ENCODE assay signal across 8 cellular contexts in genomic region chr21:32569261-32570230, GRCh38. TPM values are rescaled to one million over a fixed set of nuclear protein-coding genes. Genes with fewer than 3 reads are reported as not detected.
A peak's percentile ranks its signal among the peaks of the same experiment; 100 is the strongest.
DNase-seq lines count a peak whose midpoint lies in the region; ATAC-seq and TF ChIP-seq lines count a peak whose summit lies in the region.

No MANE protein-coding gene starts in this region.

- H3K27ac Mint-ChIP-seq in Caco-2 (ENCODE audit: unreplicated experiment) (no peak overlapping the region), IgD-negative memory B cell (peak overlapping the region in 2 of 3 donors; percentile 8 to 75)

- H3K4me1 Mint-ChIP-seq in Caco-2 (ENCODE audit: low read depth, unreplicated experiment) (no peaks in the 10 kb centered on the region), IgD-negative memory B cell (peaks cover 0 to 9% (median 6%) of the 10 kb centered on the region in 3 donors)
- peaks cover 18% of the 10 kb centered on the region for H3K4me1 Mint-ChIP-seq in activated T-cell treated with anti-CD3 and anti-CD28 coated beads, Interleukin-2, amount 50 U/mL, for 4 hours (ENCODE audit: low read depth)

- peak overlapping the region; percentile 85 for H3K27ac ChIP-seq in PC-3 (ENCODE audit: low read length)
- peak overlapping the region; percentile 77 to 93 (median 90) for H3K27ac ChIP-seq in esophagus squamous epithelium
- H3K27ac ChIP-seq in muscle layer of colon (ENCODE audit: low read depth, low read length) = peak overlapping the region; percentile 85

- H3K79me2 ChIP-seq in PC-3 (ENCODE audit: low read length) = no peaks in the 10 kb centered on the region

- H3K9me2 ChIP-seq in PC-3 (replicated peaks; ENCODE audit: low read length) = no peaks in the 10 kb centered on the region

- peak overlapping the region; percentile 92 for H3K4me3 Mint-ChIP-seq in Caco-2 (ENCODE audit: unreplicated experiment)
- H3K4me3 Mint-ChIP-seq in IgD-negative memory B cell = peak overlapping the region; percentile 70 to 94 (median 88)
- peak overlapping the region; percentile 88 for H3K4me3 Mint-ChIP-seq in activated T-cell treated with anti-CD3 and anti-CD28 coated beads, Interleukin-2, amount 50 U/mL, for 4 hours

- no peaks in the 10 kb centered on the region for H3F3A ChIP-seq in PC-3 (ENCODE audit: low read length, unreplicated experiment)

- POLR2A ChIA-PET in Caco-2 (lab: Charles Lee) = no interaction called here
- POLR2A ChIA-PET in PC-3 (lab: Charles Lee; ENCODE audit: unreplicated experiment) = interaction anchor here (0.5 to 1.2 kb wide), 3 partner anchors 94 to 257 kb away, joined by 4 to 11 read pairs (median 5); no protein-coding TSS in a partner anchor

- H3K4me2 ChIP-seq in PC-3 (ENCODE audit: low read length) = peak overlapping the region; percentile 95

- H3K4me3 ChIP-seq in Caco-2 (ENCODE audit: low read depth, low read length) = peak overlapping the region; percentile 51
- H3K4me3 ChIP-seq in PC-3 (ENCODE audit: low read length) = peak overlapping the region; percentile 81
- peak overlapping the region; percentile 46 to 82 (median 62) for H3K4me3 ChIP-seq in esophagus squamous epithelium
- H3K4me3 ChIP-seq in muscle layer of colon (ENCODE audit: low read depth in 1 of 2, low read length in 2 of 2) = peak overlapping the region; percentile 45 to 89

- intact Hi-C loops in Caco-2 (cut with micrococcal nuclease; ENCODE audit: unreplicated experiment) (loop anchor here (2.0 to 10.0 kb wide), 2 partner anchors 23 to 165 kb away; no protein-coding TSS in a partner anchor), PC-3 (cut with micrococcal nuclease) (loop anchor here (1.0 to 5.0 kb wide), 4 partner anchors 72 to 166 kb away; no protein-coding TSS in a partner anchor), esophagus squamous epithelium (cut with DNase I) (no loop called here)

- ATAC-seq in GM21447 (IDR thresholded peaks at IDR 0.05; ENCODE audit: unreplicated experiment) (peak; percentile 88), PC-3 (peak; percentile 94)
- peak; percentile 94 to 95 for ATAC-seq in activated T-cell treated with anti-CD3 and anti-CD28 coated beads, Interleukin-2, amount 50 U/mL, for 4 hours

- 6 to 14% methylated on average over 23 to 30 of the region's 61 CpGs for WGBS in esophagus squamous epithelium, 2 donors

- H3K36me3 ChIP-seq in Caco-2 (ENCODE audit: control insufficient read depth, insufficient read depth, low read length) = no peaks in the 10 kb centered on the region
- no peaks in the 10 kb centered on the region for H3K36me3 ChIP-seq in PC-3 (ENCODE audit: low read depth, low read length)
- no peaks in the 10 kb centered on the region for H3K36me3 ChIP-seq in esophagus squamous epithelium
- H3K36me3 ChIP-seq in muscle layer of colon (ENCODE audit: insufficient read depth, low read length) = no peaks in the 10 kb centered on the region

- peak overlapping the region; percentile 98 for H2AFZ ChIP-seq in PC-3 (ENCODE audit: low read length)

- CTCF ChIA-PET in Caco-2 (lab: Charles Lee) (interaction anchor here (0.9 to 1.1 kb wide), 4 partner anchors 17 to 166 kb away, joined by 4 to 9 read pairs (median 8); no protein-coding TSS in a partner anchor), PC-3 (lab: Charles Lee) (interaction anchor here (0.6 to 1.1 kb wide), 7 partner anchors 24 to 164 kb away, joined by 3 to 18 read pairs (median 5); no protein-coding TSS in a partner anchor)

- H3K4me1 ChIP-seq in Caco-2 (peaks cover 5% of the 10 kb centered on the region; the same call in 1 of the 2 replicates), PC-3 (ENCODE audit: insufficient read depth, low read length) (peaks cover 11% of the 10 kb centered on the region), esophagus squamous epithelium (peaks cover 0 to 31% (median 12%) of the 10 kb centered on the region in 3 donors), muscle layer of colon (ENCODE audit: insufficient read depth, low read length) (no peaks in the 10 kb centered on the region)

- DNase-seq in Caco-2 = peak; percentile 77 to 81
- peak; percentile 88 for DNase-seq in PC-3
- peak; percentile 75 for DNase-seq in activated T-cell treated with anti-CD3 and anti-CD28 coated beads, Interleukin-2, amount 50 U/mL, for 4 hours
- DNase-seq in esophagus squamous epithelium (lab: John Stamatoyannopoulos, UW) = no peak
- DNase-seq in stimulated activated CD8-positive, alpha-beta memory T cell treated with anti-CD3 and anti-CD28 coated beads, Interleukin-4, amount 100 ng/mL, for 4 hours (ENCODE audit: low read depth in 2 of 2, low spot score in 1 of 2) = peak; percentile 63 to 74

- H3K36me3 Mint-ChIP-seq in Caco-2 (ENCODE audit: insufficient read depth, unreplicated experiment) = no peaks in the 10 kb centered on the region
- peaks cover 3% of the 10 kb centered on the region for H3K36me3 Mint-ChIP-seq in IgD-negative memory B cell
- H3K36me3 Mint-ChIP-seq in activated T-cell treated with anti-CD3 and anti-CD28 coated beads, Interleukin-2, amount 50 U/mL, for 4 hours (ENCODE audit: insufficient read depth) = peaks cover 7% of the 10 kb centered on the region

- H3K27me3 Mint-ChIP-seq in Caco-2 (ENCODE audit: insufficient read depth, unreplicated experiment) (no peaks in the 10 kb centered on the region), IgD-negative memory B cell (peaks cover 12% of the 10 kb centered on the region)
- no peaks in the 10 kb centered on the region for H3K27me3 Mint-ChIP-seq in activated T-cell treated with anti-CD3 and anti-CD28 coated beads, Interleukin-2, amount 50 U/mL, for 4 hours (ENCODE audit: low read depth)

- TF ChIP-seq POLR2A in esophagus squamous epithelium (IDR thresholded peaks at IDR 0.05) = peak in 1 of 4 donors; percentile 30

- no peaks in the 10 kb centered on the region for H4K20me1 ChIP-seq in PC-3 (ENCODE audit: low read length)

- H3K27me3 ChIP-seq in Caco-2 (replicated peaks; ENCODE audit: control insufficient read depth, insufficient read depth, low read length) = no peaks in the 10 kb centered on the region
- H3K27me3 ChIP-seq in PC-3 (ENCODE audit: low read length) = no peaks in the 10 kb centered on the region
- H3K27me3 ChIP-seq in esophagus squamous epithelium = no peaks in the 10 kb centered on the region
- no peaks in the 10 kb centered on the region for H3K27me3 ChIP-seq in muscle layer of colon (ENCODE audit: control insufficient read depth in 1 of 2, insufficient read depth in 2 of 2, low read length in 2 of 2)

- no peaks in the 10 kb centered on the region for H3K9me3 Mint-ChIP-seq in Caco-2 (ENCODE audit: unreplicated experiment)
- peaks cover 3 to 6% (median 5%) of the 10 kb centered on the region in 3 donors for H3K9me3 Mint-ChIP-seq in IgD-negative memory B cell
- peaks cover 11% of the 10 kb centered on the region for H3K9me3 Mint-ChIP-seq in activated T-cell treated with anti-CD3 and anti-CD28 coated beads, Interleukin-2, amount 50 U/mL, for 4 hours

- no TSS peak for BruUV-seq in Caco-2 (replicated peaks; lab: Mats Ljungman, UMichigan)
- TSS peak; percentile 34 for BruUV-seq in PC-3 (replicated peaks; lab: Mats Ljungman, UMichigan)

- H3K9ac ChIP-seq in PC-3 (ENCODE audit: low read length) = peak overlapping the region; percentile 79
- no peak overlapping the region for H3K9ac ChIP-seq in muscle layer of colon (ENCODE audit: low read length)

- TF ChIP-seq CTCF in Caco-2 (IDR thresholded peaks at IDR 0.05; ENCODE audit: insufficient read depth in 1 of 2, low read depth in 1 of 2, low read length in 1 of 2, severe bottlenecking in 1 of 2, unreplicated experiment in 1 of 2) (peak; percentile 76 to 79), PC-3 (conservative IDR thresholded peaks at IDR 0.05; ENCODE audit: low read depth, low read length) (peak; percentile 91), esophagus squamous epithelium (IDR thresholded peaks at IDR 0.05) (peak; percentile 36 to 85 (median 79))

- H3K9me3 ChIP-seq in Caco-2 (no peaks in the 10 kb centered on the region), PC-3 (ENCODE audit: low read length) (no peaks in the 10 kb centered on the region), esophagus squamous epithelium (peaks cover 0 to 2% (median 0%) of the 10 kb centered on the region in 3 donors), muscle layer of colon (ENCODE audit: low read length) (no peaks in the 10 kb centered on the region)

RNA-seq across cellular contexts. Expression of gene TCP10L, which starts 15.8 kb away (rescaled TPM):
- total RNA-seq in Caco-2 (2022) = 0.19 TPM in 1 of 2 replicates, not detected in the other
- 0.28 TPM for polyA plus RNA-seq in IgD-negative memory B cell
- total RNA-seq in PC-3 (2014; rRNA removed) = 0.23 and 2.1 TPM in 2 replicates
- total RNA-seq in activated T-cell treated with anti-CD3 and anti-CD28 coated beads, Interleukin-2, amount 50 U/mL, for 4 hours = 1 to 10 TPM in 1 of 3 donors, under 1 TPM in 2; 0.14 to 1.1 (median 0.66) TPM
- 1 to 10 TPM in 1 of 4 donors, under 1 TPM in 1, not detected in 2; 0.19 to 5.6 TPM for total RNA-seq in esophagus squamous epithelium

RNA-seq across cellular contexts. Expression of gene CFAP298, which starts 42.6 kb away (rescaled TPM):
- total RNA-seq in Caco-2 (2022) (54.5 and 61.2 TPM in 2 replicates), PC-3 (2014; rRNA removed) (96.0 and 98.6 TPM in 2 replicates), esophagus squamous epithelium (10 to 100 TPM; 24.2 to 34.8 (median 28.2) TPM)
- 63.2 TPM for polyA plus RNA-seq in IgD-negative memory B cell
- total RNA-seq in activated T-cell treated with anti-CD3 and anti-CD28 coated beads, Interleukin-2, amount 50 U/mL, for 4 hours = 10 to 100 TPM; 58.7 to 74.7 (median 63.7) TPM
